1 cellular context compared by ENCODE assay signal in the genomic region with DNA sequence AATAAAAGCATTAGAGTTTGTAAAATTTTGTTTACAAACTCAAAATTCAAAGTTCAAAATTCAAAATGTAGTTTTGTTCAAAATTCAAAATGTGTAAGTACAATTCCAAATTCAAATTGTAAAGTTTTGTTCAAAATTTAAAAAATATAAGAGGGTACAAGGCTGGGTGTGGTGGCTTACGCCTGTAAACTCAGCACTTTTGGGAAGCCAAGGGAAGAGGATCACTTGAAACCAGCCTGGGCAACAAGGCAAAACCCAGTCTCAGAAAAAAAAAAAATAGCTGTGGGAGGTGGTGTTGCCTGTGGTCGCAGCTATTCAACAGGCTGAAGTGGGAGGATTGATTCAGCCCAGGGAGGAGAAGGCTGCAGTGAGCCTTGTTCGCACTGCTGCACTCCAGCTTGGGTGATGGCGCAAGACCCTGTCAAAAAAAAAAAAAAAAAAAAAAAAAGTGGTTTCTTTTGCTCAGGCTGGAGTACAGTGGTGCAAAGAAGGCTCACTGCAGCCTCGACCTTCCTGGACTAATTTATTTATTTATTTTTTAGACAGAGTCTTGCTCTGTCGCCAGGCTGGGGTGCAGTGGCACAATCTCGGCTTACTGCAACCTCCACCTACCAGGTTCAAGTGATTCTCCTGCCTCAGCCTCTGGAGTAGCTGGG.
TF ChIP-seq lines count a peak whose summit lies in the region.

No MANE protein-coding gene starts in this region.

TF ChIP-seq in HCT116, 20 proteins besides CTCF, POLR2A, EP300 and RAD21 (continued from another document):
- TF ChIP-seq, protein P1, sequence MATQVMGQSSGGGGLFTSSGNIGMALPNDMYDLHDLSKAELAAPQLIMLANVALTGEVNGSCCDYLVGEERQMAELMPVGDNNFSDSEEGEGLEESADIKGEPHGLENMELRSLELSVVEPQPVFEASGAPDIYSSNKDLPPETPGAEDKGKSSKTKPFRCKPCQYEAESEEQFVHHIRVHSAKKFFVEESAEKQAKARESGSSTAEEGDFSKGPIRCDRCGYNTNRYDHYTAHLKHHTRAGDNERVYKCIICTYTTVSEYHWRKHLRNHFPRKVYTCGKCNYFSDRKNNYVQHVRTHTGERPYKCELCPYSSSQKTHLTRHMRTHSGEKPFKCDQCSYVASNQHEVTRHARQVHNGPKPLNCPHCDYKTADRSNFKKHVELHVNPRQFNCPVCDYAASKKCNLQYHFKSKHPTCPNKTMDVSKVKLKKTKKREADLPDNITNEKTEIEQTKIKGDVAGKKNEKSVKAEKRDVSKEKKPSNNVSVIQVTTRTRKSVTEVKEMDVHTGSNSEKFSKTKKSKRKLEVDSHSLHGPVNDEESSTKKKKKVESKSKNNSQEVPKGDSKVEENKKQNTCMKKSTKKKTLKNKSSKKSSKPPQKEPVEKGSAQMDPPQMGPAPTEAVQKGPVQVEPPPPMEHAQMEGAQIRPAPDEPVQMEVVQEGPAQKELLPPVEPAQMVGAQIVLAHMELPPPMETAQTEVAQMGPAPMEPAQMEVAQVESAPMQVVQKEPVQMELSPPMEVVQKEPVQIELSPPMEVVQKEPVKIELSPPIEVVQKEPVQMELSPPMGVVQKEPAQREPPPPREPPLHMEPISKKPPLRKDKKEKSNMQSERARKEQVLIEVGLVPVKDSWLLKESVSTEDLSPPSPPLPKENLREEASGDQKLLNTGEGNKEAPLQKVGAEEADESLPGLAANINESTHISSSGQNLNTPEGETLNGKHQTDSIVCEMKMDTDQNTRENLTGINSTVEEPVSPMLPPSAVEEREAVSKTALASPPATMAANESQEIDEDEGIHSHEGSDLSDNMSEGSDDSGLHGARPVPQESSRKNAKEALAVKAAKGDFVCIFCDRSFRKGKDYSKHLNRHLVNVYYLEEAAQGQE (IDR thresholded peaks at IDR 0.05; ENCODE audit: low read depth): no peak
- TF ChIP-seq, protein P2, sequence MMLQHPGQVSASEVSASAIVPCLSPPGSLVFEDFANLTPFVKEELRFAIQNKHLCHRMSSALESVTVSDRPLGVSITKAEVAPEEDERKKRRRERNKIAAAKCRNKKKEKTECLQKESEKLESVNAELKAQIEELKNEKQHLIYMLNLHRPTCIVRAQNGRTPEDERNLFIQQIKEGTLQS (IDR thresholded peaks at IDR 0.05): no peak
- TF ChIP-seq, protein P3, sequence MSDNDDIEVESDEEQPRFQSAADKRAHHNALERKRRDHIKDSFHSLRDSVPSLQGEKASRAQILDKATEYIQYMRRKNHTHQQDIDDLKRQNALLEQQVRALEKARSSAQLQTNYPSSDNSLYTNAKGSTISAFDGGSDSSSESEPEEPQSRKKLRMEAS (IDR thresholded peaks at IDR 0.05): no peak
- TF ChIP-seq, protein P4, sequence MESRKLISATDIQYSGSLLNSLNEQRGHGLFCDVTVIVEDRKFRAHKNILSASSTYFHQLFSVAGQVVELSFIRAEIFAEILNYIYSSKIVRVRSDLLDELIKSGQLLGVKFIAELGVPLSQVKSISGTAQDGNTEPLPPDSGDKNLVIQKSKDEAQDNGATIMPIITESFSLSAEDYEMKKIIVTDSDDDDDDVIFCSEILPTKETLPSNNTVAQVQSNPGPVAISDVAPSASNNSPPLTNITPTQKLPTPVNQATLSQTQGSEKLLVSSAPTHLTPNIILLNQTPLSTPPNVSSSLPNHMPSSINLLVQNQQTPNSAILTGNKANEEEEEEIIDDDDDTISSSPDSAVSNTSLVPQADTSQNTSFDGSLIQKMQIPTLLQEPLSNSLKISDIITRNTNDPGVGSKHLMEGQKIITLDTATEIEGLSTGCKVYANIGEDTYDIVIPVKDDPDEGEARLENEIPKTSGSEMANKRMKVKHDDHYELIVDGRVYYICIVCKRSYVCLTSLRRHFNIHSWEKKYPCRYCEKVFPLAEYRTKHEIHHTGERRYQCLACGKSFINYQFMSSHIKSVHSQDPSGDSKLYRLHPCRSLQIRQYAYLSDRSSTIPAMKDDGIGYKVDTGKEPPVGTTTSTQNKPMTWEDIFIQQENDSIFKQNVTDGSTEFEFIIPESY (IDR thresholded peaks at IDR 0.05; ENCODE audit: extremely low read depth, insufficient replicate concordance, low read length): no peak
- TF ChIP-seq EZH2phosphoT487 (IDR thresholded peaks at IDR 0.05; ENCODE audit: borderline replicate concordance) (no peak), POLR2AphosphoS5 (IDR thresholded peaks at IDR 0.05; ENCODE audit: low read depth, low read length) (no peak), EGR1 (IDR thresholded peaks at IDR 0.05; ENCODE audit: low read depth) (no peak), SP1 (IDR thresholded peaks at IDR 0.05; ENCODE audit: low read depth) (no peak), ZNF274 (IDR thresholded peaks at IDR 0.05; ENCODE audit: low read depth, low read length) (no peak), ELF1 (IDR thresholded peaks at IDR 0.05; ENCODE audit: borderline replicate concordance, low read depth) (no peak)
